ENCODE assay signal across 16 cellular contexts in the genomic region with DNA sequence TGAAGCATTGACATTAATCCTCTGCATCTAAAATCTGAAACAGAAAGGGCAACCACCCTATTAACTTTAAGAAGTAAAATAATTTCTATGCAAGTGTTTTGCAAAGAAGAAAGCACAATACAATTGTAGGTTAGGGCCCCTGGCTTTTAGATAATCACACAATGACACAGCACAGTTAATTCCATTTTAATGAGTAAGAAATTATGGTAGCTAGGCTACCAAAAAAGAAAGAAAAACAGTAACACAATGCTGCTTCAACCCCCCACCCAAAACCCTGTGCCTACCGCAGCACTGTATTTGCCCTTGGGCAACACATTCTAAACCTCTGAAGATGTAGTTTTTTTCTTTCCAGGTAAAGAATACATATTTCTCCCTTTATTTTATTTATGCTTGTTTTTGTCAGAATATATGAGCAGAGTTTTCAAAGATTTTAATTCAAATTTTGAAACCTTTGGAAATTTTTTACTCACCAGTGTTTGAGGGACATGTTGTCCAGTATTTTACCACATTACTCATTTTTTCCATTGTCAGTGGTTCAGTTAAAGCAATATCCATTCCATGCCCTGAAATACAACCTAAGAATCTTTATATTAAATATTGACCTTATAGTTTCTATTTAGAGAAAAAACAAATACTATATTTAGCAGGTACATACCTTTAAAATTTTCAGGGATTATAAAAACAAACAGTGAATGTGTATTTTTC. TPM values are rescaled to one million over a fixed set of nuclear protein-coding genes. Genes with fewer than 3 reads are reported as not detected.
DNase-seq lines count a peak whose midpoint lies in the region; ATAC-seq and TF ChIP-seq lines count a peak whose summit lies in the region.
"Had no signal": no experiment of that assay in that cellular context is flagged by ENCODE, and none has a peak within 500 bp of the region (broad histone marks: within the 10 kb centered on the region; RNA-seq: fewer than 3 reads in every experiment).

No MANE protein-coding gene starts in this region.

- H3K79me2 ChIP-seq in GM23338 (replicated peaks; ENCODE audit: insufficient read depth) = no peaks in the 10 kb centered on the region

- no peaks in the 10 kb centered on the region for H3K9me3 ChIP-seq in uterus
- H3K9me3 ChIP-seq in left lung = no peaks in the 10 kb centered on the region

- no peak overlapping the region for H2AFZ ChIP-seq in GM23338

- no peaks in the 10 kb centered on the region for H3K9me3 Mint-ChIP-seq in GM23338
- H3K9me3 Mint-ChIP-seq: activated naive CD4-positive, alpha-beta T cell treated with anti-CD3 and anti-CD28 coated beads for 36 hours; dendritic cell treated with granulocyte-macrophage colony-stimulating factor and Interleukin-4, amounts not matched to agents 40 ng/mL and 50 ng/mL, for 4 days had no signal

- no peak for TF ChIP-seq POLR2A in uterus (IDR thresholded peaks at IDR 0.05)

- peaks cover 32% of the 10 kb centered on the region for H3K4me1 ChIP-seq in GM23338 (ENCODE audit: insufficient read depth)
- H3K4me1 ChIP-seq in uterus = no peaks in the 10 kb centered on the region
- H3K4me1 ChIP-seq in left lung = no peaks in the 10 kb centered on the region

- TF ChIP-seq CTCF in GM23338 (conservative IDR thresholded peaks at IDR 0.05; ENCODE audit: low read depth in 2 of 2) (no peak), epithelial cell of esophagus (IDR thresholded peaks at IDR 0.05; ENCODE audit: insufficient read depth, low read depth, low read length, missing control alignments) (no peak), uterus (IDR thresholded peaks at IDR 0.05) (no peak), left lung (IDR thresholded peaks at IDR 0.05) (no peak)

- H3K4me3 Mint-ChIP-seq in GM23338 = no peak overlapping the region
- H3K4me3 Mint-ChIP-seq: activated naive CD4-positive, alpha-beta T cell treated with anti-CD3 and anti-CD28 coated beads for 36 hours; dendritic cell treated with granulocyte-macrophage colony-stimulating factor and Interleukin-4, amounts not matched to agents 40 ng/mL and 50 ng/mL, for 4 days; natural killer cell had no signal

- H3K36me3 ChIP-seq in GM23338 (ENCODE audit: insufficient read depth) = no peaks in the 10 kb centered on the region
- H3K36me3 ChIP-seq in H7 (replicated peaks; ENCODE audit: control insufficient read depth, insufficient read depth, low read length) = no peaks in the 10 kb centered on the region
- H3K36me3 ChIP-seq in uterus = no peaks in the 10 kb centered on the region
- no peaks in the 10 kb centered on the region for H3K36me3 ChIP-seq in left lung

- 0 out of 2 replicates have a peak overlapping the region, but pooled peaks have one; percentile 26 for H3K27ac Mint-ChIP-seq in GM23338
- H3K27ac Mint-ChIP-seq: activated naive CD4-positive, alpha-beta T cell treated with anti-CD3 and anti-CD28 coated beads for 36 hours; dendritic cell treated with granulocyte-macrophage colony-stimulating factor and Interleukin-4, amounts not matched to agents 40 ng/mL and 50 ng/mL, for 4 days; natural killer cell had no signal

- H3K4me2 ChIP-seq in GM23338 = no peak overlapping the region

- no peaks in the 10 kb centered on the region for H3K27me3 Mint-ChIP-seq in GM23338 (ENCODE audit: insufficient read depth, low read depth, poor library complexity)
- H3K27me3 Mint-ChIP-seq: dendritic cell treated with granulocyte-macrophage colony-stimulating factor and Interleukin-4, amounts not matched to agents 40 ng/mL and 50 ng/mL, for 4 days had no signal

- H3K9me2 ChIP-seq in GM23338 (ENCODE audit: insufficient read depth) = no peaks in the 10 kb centered on the region

- H4K20me1 ChIP-seq in GM23338 (replicated peaks; ENCODE audit: insufficient read depth) = no peaks in the 10 kb centered on the region

- DNase-seq in GM23338 (ENCODE audit: low spot score) = no peak
- DNase-seq in OCI-M1 (lab: John Stamatoyannopoulos, UW) = peak; percentile 59
- peak; percentile 50 for DNase-seq in epithelial cell of esophagus (ENCODE audit: low read depth)
- DNase-seq in renal cortical epithelial cell (ENCODE audit: low read depth) = peak; percentile 83
- no peak for DNase-seq in NCI-H446 (lab: John Stamatoyannopoulos, UW)
- no peak for DNase-seq in H7
- no peak for DNase-seq in uterus
- DNase-seq in left lung = no peak
- DNase-seq: activated CD8-positive, alpha-beta memory T cell treated with anti-CD3 and anti-CD28 coated beads for 24 hours; activated naive CD4-positive, alpha-beta T cell treated with anti-CD3 and anti-CD28 coated beads for 36 hours; KBM-7; natural killer cell; NCI-H510A treated with DMSO at 0.1 percent for 48 hours; right cardiac atrium; SHP77 treated with DMSO at 0.1 percent for 48 hours had no signal

- ATAC-seq in GM23338 (no peak; the same call in 2 of the 3 replicates), left lung (no peak)
- ATAC-seq: natural killer cell, right cardiac atrium had no signal

- no peaks in the 10 kb centered on the region for H3K36me3 Mint-ChIP-seq in GM23338 (ENCODE audit: low read depth)
- H3K36me3 Mint-ChIP-seq: natural killer cell had no signal

- H3K27ac ChIP-seq in GM23338 (ENCODE audit: low read depth) = no peak overlapping the region
- no peak overlapping the region for H3K27ac ChIP-seq in uterus
- no peak overlapping the region for H3K27ac ChIP-seq in left lung

- H3K4me3 ChIP-seq in GM23338 = no peak overlapping the region
- no peak overlapping the region for H3K4me3 ChIP-seq in epithelial cell of esophagus (ENCODE audit: low read length)
- no peak overlapping the region for H3K4me3 ChIP-seq in H7 (ENCODE audit: insufficient read depth, low read depth, low read length)
- no peak overlapping the region for H3K4me3 ChIP-seq in uterus
- H3K4me3 ChIP-seq in left lung = no peak overlapping the region

- intact Hi-C loops in uterus (cut with DNase I; ENCODE audit: low total_unique reads) = no loop called here
- intact Hi-C loops in left lung (cut with DNase I) = no loop called here

- no peaks in the 10 kb centered on the region for H3F3A ChIP-seq in GM23338 (replicated peaks; ENCODE audit: low read depth)

- H3K27me3 ChIP-seq in GM23338 (ENCODE audit: insufficient read depth) (no peaks in the 10 kb centered on the region), H7 (ENCODE audit: control insufficient read depth, insufficient read depth, low read length) (no peaks in the 10 kb centered on the region), uterus (no peaks in the 10 kb centered on the region), left lung (no peaks in the 10 kb centered on the region)

- peaks cover 13% of the 10 kb centered on the region for H3K4me1 Mint-ChIP-seq in GM23338
- H3K4me1 Mint-ChIP-seq: natural killer cell had no signal

TF ChIP-seq in GM23338, 12 proteins besides CTCF, POLR2A, EP300 and RAD21:
- TF ChIP-seq NANOG (IDR thresholded peaks at IDR 0.05; ENCODE audit: borderline replicate concordance) (no peak), EZH2 (IDR thresholded peaks at IDR 0.05; ENCODE audit: low read depth, unreplicated experiment) (no peak), ZNF331 (CRISPR knock-in tag; IDR thresholded peaks at IDR 0.05; ENCODE audit: low read depth) (no peak), JUNB (IDR thresholded peaks at IDR 0.05; ENCODE audit: unreplicated experiment) (no peak), POLR2AphosphoS5 (IDR thresholded peaks at IDR 0.05; ENCODE audit: low read depth) (no peak), ZNF114 (CRISPR knock-in tag; IDR thresholded peaks at IDR 0.05) (no peak)
- TF ChIP-seq, protein P1, sequence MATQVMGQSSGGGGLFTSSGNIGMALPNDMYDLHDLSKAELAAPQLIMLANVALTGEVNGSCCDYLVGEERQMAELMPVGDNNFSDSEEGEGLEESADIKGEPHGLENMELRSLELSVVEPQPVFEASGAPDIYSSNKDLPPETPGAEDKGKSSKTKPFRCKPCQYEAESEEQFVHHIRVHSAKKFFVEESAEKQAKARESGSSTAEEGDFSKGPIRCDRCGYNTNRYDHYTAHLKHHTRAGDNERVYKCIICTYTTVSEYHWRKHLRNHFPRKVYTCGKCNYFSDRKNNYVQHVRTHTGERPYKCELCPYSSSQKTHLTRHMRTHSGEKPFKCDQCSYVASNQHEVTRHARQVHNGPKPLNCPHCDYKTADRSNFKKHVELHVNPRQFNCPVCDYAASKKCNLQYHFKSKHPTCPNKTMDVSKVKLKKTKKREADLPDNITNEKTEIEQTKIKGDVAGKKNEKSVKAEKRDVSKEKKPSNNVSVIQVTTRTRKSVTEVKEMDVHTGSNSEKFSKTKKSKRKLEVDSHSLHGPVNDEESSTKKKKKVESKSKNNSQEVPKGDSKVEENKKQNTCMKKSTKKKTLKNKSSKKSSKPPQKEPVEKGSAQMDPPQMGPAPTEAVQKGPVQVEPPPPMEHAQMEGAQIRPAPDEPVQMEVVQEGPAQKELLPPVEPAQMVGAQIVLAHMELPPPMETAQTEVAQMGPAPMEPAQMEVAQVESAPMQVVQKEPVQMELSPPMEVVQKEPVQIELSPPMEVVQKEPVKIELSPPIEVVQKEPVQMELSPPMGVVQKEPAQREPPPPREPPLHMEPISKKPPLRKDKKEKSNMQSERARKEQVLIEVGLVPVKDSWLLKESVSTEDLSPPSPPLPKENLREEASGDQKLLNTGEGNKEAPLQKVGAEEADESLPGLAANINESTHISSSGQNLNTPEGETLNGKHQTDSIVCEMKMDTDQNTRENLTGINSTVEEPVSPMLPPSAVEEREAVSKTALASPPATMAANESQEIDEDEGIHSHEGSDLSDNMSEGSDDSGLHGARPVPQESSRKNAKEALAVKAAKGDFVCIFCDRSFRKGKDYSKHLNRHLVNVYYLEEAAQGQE (IDR thresholded peaks at IDR 0.05; ENCODE audit: unreplicated experiment) = no peak
TF ChIP-seq in GM23338: peak in this region for 0.

RNA-seq across cellular contexts. Expression of a gene that starts 21.1 kb away (rescaled TPM):
- total RNA-seq in GM23338 (2014; rRNA removed; shearing (Covaris generic)) = 2.8 and 3.5 TPM in 2 replicates
- 1.1 and 1.8 TPM in 2 replicates for polyA plus RNA-seq in GM23338 (2016; fragmentation: Nextera tagmentation; extraction: Ambion mirVana)
- 0.10 and 0.69 TPM in 2 replicates for total RNA-seq in renal cortical epithelial cell
- 4.2 and 6.4 TPM in 2 replicates for total RNA-seq in H7 (2014; rRNA removed; shearing (Covaris generic))
- 1 to 10 TPM in 1 of 4 donors, not detected in 3; 1.4 TPM for total RNA-seq in uterus
- total RNA-seq in left lung = under 1 TPM in 1 of 2 donors, not detected in 1; 0.29 TPM
- total RNA-seq: activated naive CD4-positive, alpha-beta T cell treated with anti-CD3 and anti-CD28 coated beads for 36 hours; natural killer cell had no signal

Comparison
In these comparisons a context has a peak if more than half of its experiments do, and no peak if none do; other contexts are left out.
1. DNase-seq: peak in OCI-M1 (single experiment), epithelial cell of esophagus (single experiment) and renal cortical epithelial cell (single experiment); none in GM23338 (single experiment), NCI-H446 (0 of 2), H7 (single experiment), uterus (0 of 2) and left lung (0 of 2).